6 cellular contexts compared by ENCODE assay signal in genomic region chr15:43728053-43728725, GRCh38. TPM values are rescaled to one million over a fixed set of nuclear protein-coding genes. Genes with fewer than 3 reads are reported as not detected.
"Had no signal": no experiment of that assay in that cellular context is flagged by ENCODE, and none has a peak within 500 bp of the region (broad histone marks: within the 10 kb centered on the region; RNA-seq: fewer than 3 reads in every experiment).

No MANE protein-coding gene starts in this region.

RNA-seq across cellular contexts. Expression of gene CKMT1A, which starts 34.5 kb away (rescaled TPM):
- total RNA-seq: endothelial cell of umbilical vein; left ventricle myocardium inferior; lung microvascular endothelial cell; natural killer cell; osteocyte; T-helper 2 cell treated with Interferon-gamma antibody and Interleukin-4, amounts not matched to agents 100 ng/mL and 5 ng/mL, for 36 hours had no signal
